Comparison of ENCODE assay signal across 17 cellular contexts in the genomic region with DNA sequence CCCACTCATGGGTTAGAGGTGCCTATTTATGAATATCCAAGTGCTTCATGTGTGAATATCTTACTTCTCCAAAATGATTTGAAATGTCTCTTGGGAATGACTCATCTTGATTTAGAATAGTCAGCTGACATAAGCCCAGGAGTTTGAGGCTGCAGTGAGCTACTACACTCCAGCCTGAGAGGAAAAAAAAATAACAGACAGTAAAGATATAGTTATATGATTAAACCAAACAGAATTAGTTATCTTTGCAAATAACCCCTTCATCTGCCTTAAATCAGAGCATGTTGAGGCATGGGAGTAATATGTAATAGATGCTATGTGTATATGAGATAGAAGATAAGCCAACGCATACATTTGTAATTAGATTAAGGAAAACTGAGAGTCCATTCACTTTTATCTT.
DNase-seq lines count a peak whose midpoint lies in the region; ATAC-seq and TF ChIP-seq lines count a peak whose summit lies in the region.
"Had no signal": no experiment of that assay in that cellular context is flagged by ENCODE, and none has a peak within 500 bp of the region (broad histone marks: within the 10 kb centered on the region; RNA-seq: fewer than 3 reads in every experiment).

No MANE protein-coding gene starts in this region.

- CTCF ChIA-PET in A673 (lab: Charles Lee), result no interaction called here

- no peak for ATAC-seq in GM19035 (IDR thresholded peaks at IDR 0.05; ENCODE audit: unreplicated experiment)
- no peak for ATAC-seq in stimulated activated naive CD8-positive, alpha-beta T cell treated with anti-CD3 and anti-CD28 coated beads, Interleukin-15, Interleukin-2, amounts not matched to agents 100 U/mL and 50 U/mL, for 24 hours

- H3K36me3 ChIP-seq in A673 (ENCODE audit: insufficient read depth, low read length, poor library complexity, severe bottlenecking) (no peaks in the 10 kb centered on the region), adrenal gland (replicated peaks in 1 of 2) (no peaks in the 10 kb centered on the region)
- H3K36me3 ChIP-seq: colonic mucosa, sigmoid colon, WERI-Rb-1 had no signal

- H3K4me1 Mint-ChIP-seq in brain, result peaks cover 70% of the 10 kb centered on the region

- TF ChIP-seq CTCF in A673 (conservative IDR thresholded peaks at IDR 0.05; ENCODE audit: low read depth, low read length) (no peak), brain (conservative IDR thresholded peaks at IDR 0.05) (no peak), lower leg skin (IDR thresholded peaks at IDR 0.05) (no peak), adrenal gland (IDR thresholded peaks at IDR 0.05) (no peak)

- H3K4me3 ChIP-seq in A673 (ENCODE audit: low read depth, low read length, poor library complexity, severe bottlenecking) (no peak overlapping the region), lower leg skin (ENCODE audit: low read depth, poor library complexity, severe bottlenecking) (no peak overlapping the region), adrenal gland (no peak overlapping the region)
- H3K4me3 ChIP-seq: colonic mucosa, sigmoid colon had no signal

- peak overlapping the region in 4 of 5 experiments; percentile 6 to 26 (median 12) for H3K4me3 Mint-ChIP-seq in brain

- intact Hi-C loops in A673 (cut with micrococcal nuclease; ENCODE audit: unreplicated experiment), result no loop called here
- intact Hi-C loops in lower leg skin (cut with DNase I; ENCODE audit: low total_unique reads), result no loop called here
- intact Hi-C loops in adrenal gland (cut with DNase I), result no loop called here

- WGBS in lower leg skin, 2 donors, result 55 to 57% methylated on average over 1 of the region's 1 CpG
- WGBS in adrenal gland, 4 donors, result 67 to 97% (median 76%) methylated on average over 1 of the region's 1 CpG

- no peaks in the 10 kb centered on the region for H3K36me3 Mint-ChIP-seq in brain

- no TSS peak for BruUV-seq in A673 (replicated peaks; lab: Mats Ljungman, UMichigan)

- DNase-seq in A673 (ENCODE audit: low spot score) (peak; percentile 53), LHCN-M2 (ENCODE audit: low read depth) (peak; percentile 67), foreskin melanocyte (peak; percentile 11), lower leg skin (ENCODE audit: low spot score in 2 of 2) (no peak), adrenal gland (no peak)
- no peak for DNase-seq in stimulated activated naive CD8-positive, alpha-beta T cell treated with anti-CD3 and anti-CD28 coated beads, Interleukin-15, Interleukin-2, amounts not matched to agents 100 U/mL and 50 U/mL, for 24 hours
- DNase-seq: colonic mucosa; GOT3; islet precursor cell; NCI-H1930; NCI-H748 treated with DMSO at 0.1 percent for 48 hours; sigmoid colon; stimulated activated CD4-positive, alpha-beta T cell treated with anti-CD3 and anti-CD28 coated beads, Interleukin-2, amount 100 ng/mL, for 48 hours; SW 1271; WERI-Rb-1 had no signal

- peaks cover 0 to 10% (median 2%) of the 10 kb centered on the region in 5 experiments for H3K9me3 Mint-ChIP-seq in brain

- peaks cover 8% of the 10 kb centered on the region for H3K27me3 Mint-ChIP-seq in brain

- H3K27ac ChIP-seq in A673 (ENCODE audit: low read depth, low read length, poor library complexity, severe bottlenecking) (no peak overlapping the region), adrenal gland (no peak overlapping the region)
- H3K27ac ChIP-seq: colonic mucosa, WERI-Rb-1 had no signal

- H3K9me3 ChIP-seq in A673 (ENCODE audit: low read depth, low read length, poor library complexity, severe bottlenecking), result no peaks in the 10 kb centered on the region
- H3K9me3 ChIP-seq in adrenal gland (replicated peaks in 1 of 3), result no peaks in the 10 kb centered on the region
- H3K9me3 ChIP-seq: colonic mucosa, sigmoid colon had no signal

- POLR2A ChIA-PET in A673 (lab: Charles Lee; ENCODE audit: low non-redundant PET), result no interaction called here

- peak overlapping the region; percentile 46 to 99 (median 96) for H3K27ac Mint-ChIP-seq in brain

- H3K27me3 ChIP-seq in A673 (replicated peaks; ENCODE audit: insufficient read depth, low read depth, low read length, poor library complexity), result no peaks in the 10 kb centered on the region
- H3K27me3 ChIP-seq in adrenal gland, result no peaks in the 10 kb centered on the region
- H3K27me3 ChIP-seq: colonic mucosa, sigmoid colon had no signal

- TF ChIP-seq POLR2A in lower leg skin (IDR thresholded peaks at IDR 0.05), result no peak
- TF ChIP-seq POLR2A in adrenal gland (IDR thresholded peaks at IDR 0.05), result no peak

- H3K4me1 ChIP-seq in A673 (ENCODE audit: insufficient read depth, low read length, poor library complexity, severe bottlenecking) (peaks cover 15% of the 10 kb centered on the region), adrenal gland (replicated peaks in 1 of 2) (no peaks in the 10 kb centered on the region)
- H3K4me1 ChIP-seq: colonic mucosa had no signal

Comparison
In these comparisons a context has a peak if more than half of its experiments do, and no peak if none do; other contexts are left out.
1. DNase-seq: peak in A673 (single experiment), LHCN-M2 (single experiment) and foreskin melanocyte (single experiment); none in lower leg skin (0 of 2), adrenal gland (0 of 7) and stimulated activated naive CD8-positive, alpha-beta T cell treated with anti-CD3 and anti-CD28 coated beads, Interleukin-15, Interleukin-2, amounts not matched to agents 100 U/mL and 50 U/mL, for 24 hours (single experiment).